In genomic region chr1:205319081-205320018, GRCh38 we compare ENCODE assay signal across 8 cellular contexts. TPM values are rescaled to one million over a fixed set of nuclear protein-coding genes. Genes with fewer than 3 reads are reported as not detected.
DNase-seq lines count a peak whose midpoint lies in the region; ATAC-seq lines count a peak whose summit lies in the region.

No MANE protein-coding gene starts in this region.

- H3K4me3 ChIP-seq in trophoblast cell (ENCODE audit: low read depth, low read length) = peak overlapping the region; percentile 10

- H3K27me3 ChIP-seq in trophoblast cell (ENCODE audit: insufficient read depth, low read length) = no peaks in the 10 kb centered on the region

- H3K9me3 Mint-ChIP-seq in activated T-cell treated with anti-CD3 and anti-CD28 coated beads, Interleukin-2, amount 50 U/mL, for 72 hours = no peaks in the 10 kb centered on the region

- peak overlapping the region; percentile 99 for H3K4me3 Mint-ChIP-seq in activated T-cell treated with anti-CD3 and anti-CD28 coated beads, Interleukin-2, amount 50 U/mL, for 72 hours

- peak overlapping the region; percentile 69 for H3K4me2 ChIP-seq in trophoblast cell (ENCODE audit: low read length)

- H3K4ac ChIP-seq in trophoblast cell (ENCODE audit: low read depth, low read length) = peak overlapping the region; percentile 94

- no peak overlapping the region for H2AFZ ChIP-seq in trophoblast cell (ENCODE audit: insufficient read depth, low read length, poor library complexity)

- peak; percentile 24 to 37 for ATAC-seq in activated T-cell treated with anti-CD3 and anti-CD28 coated beads, Interleukin-2, amount 50 U/mL, for 72 hours (replicated peaks in 1 of 2)
- ATAC-seq in HG02678 (IDR thresholded peaks at IDR 0.05; ENCODE audit: unreplicated experiment) = no peak
- ATAC-seq in GM19463 (IDR thresholded peaks at IDR 0.05; ENCODE audit: unreplicated experiment) = no peak

- H3K27ac ChIP-seq in trophoblast cell (ENCODE audit: low read depth, low read length) = peak overlapping the region; percentile 7

- peaks cover 17% of the 10 kb centered on the region for H3K79me1 ChIP-seq in trophoblast cell (ENCODE audit: low read length)

- H3K23ac ChIP-seq in trophoblast cell (ENCODE audit: low read length) = no peak overlapping the region

- no peak overlapping the region for H4K12ac ChIP-seq in trophoblast cell (ENCODE audit: low read depth, low read length)

- H2BK5ac ChIP-seq in trophoblast cell (ENCODE audit: low read depth, low read length, poor library complexity) = no peak overlapping the region

- peaks cover 13 to 14% of the 10 kb centered on the region in 2 experiments for H3K36me3 ChIP-seq in trophoblast cell (ENCODE audit: control insufficient read depth in 1 of 2, insufficient read depth in 2 of 2, low read length in 2 of 2)

- no peak overlapping the region for H4K8ac ChIP-seq in trophoblast cell (ENCODE audit: low read depth, low read length)

- no peak overlapping the region for H2BK12ac ChIP-seq in trophoblast cell (ENCODE audit: low read length)

- peak overlapping the region; percentile 0 for H3K9ac ChIP-seq in trophoblast cell (ENCODE audit: low read length)

- no CpG with 5 or more reads among the region's 6 CpGs for WGBS in trophoblast cell (ENCODE audit: extremely low coverage, insufficient coverage, insufficient read length)

- peaks cover 48% of the 10 kb centered on the region for H3K79me2 ChIP-seq in trophoblast cell (ENCODE audit: control insufficient read depth, insufficient read depth, low read length, poor library complexity)

- peak overlapping the region; percentile 79 for H3K27ac Mint-ChIP-seq in activated T-cell treated with anti-CD3 and anti-CD28 coated beads, Interleukin-2, amount 50 U/mL, for 72 hours

- no peaks in the 10 kb centered on the region for H3K9me3 ChIP-seq in trophoblast cell (ENCODE audit: insufficient read depth, low read depth, low read length)

- no peak overlapping the region for H3K18ac ChIP-seq in trophoblast cell (ENCODE audit: low read length)

- H4K91ac ChIP-seq in trophoblast cell (ENCODE audit: low read depth, low read length) = peak overlapping the region; percentile 64

- peak; percentile 50 for DNase-seq in GM03348 (ENCODE audit: low spot score)
- DNase-seq in NCI-H2107 (lab: John Stamatoyannopoulos, UW) = peak; percentile 86
- peak; percentile 22 to 31 for DNase-seq in activated T-cell treated with anti-CD3 and anti-CD28 coated beads, Interleukin-2, amount 50 U/mL, for 72 hours
- peak; percentile 78 for DNase-seq in glomerular visceral epithelial cell (ENCODE audit: extremely low spot score)
- peak in 1 of 2 donors; percentile 48 for DNase-seq in trophoblast cell
- no peak for DNase-seq in effector CD8-positive, alpha-beta T cell (lab: John Stamatoyannopoulos, UW)

- no peak overlapping the region for H2BK120ac ChIP-seq in trophoblast cell (ENCODE audit: insufficient read depth, low read length, poor library complexity)

- no peaks in the 10 kb centered on the region for H3K27me3 Mint-ChIP-seq in activated T-cell treated with anti-CD3 and anti-CD28 coated beads, Interleukin-2, amount 50 U/mL, for 72 hours (ENCODE audit: low read depth)

- peaks cover 4 to 8% of the 10 kb centered on the region in 2 donors for H3K36me3 Mint-ChIP-seq in activated T-cell treated with anti-CD3 and anti-CD28 coated beads, Interleukin-2, amount 50 U/mL, for 72 hours (ENCODE audit: insufficient read depth in 2 of 2)

- H2AK5ac ChIP-seq in trophoblast cell (ENCODE audit: low read length) = peak overlapping the region; percentile 15

- H3K14ac ChIP-seq in trophoblast cell (ENCODE audit: low read length) = peak overlapping the region; percentile 46

- H3K4me1 Mint-ChIP-seq in activated T-cell treated with anti-CD3 and anti-CD28 coated beads, Interleukin-2, amount 50 U/mL, for 72 hours (ENCODE audit: low read depth) = peaks cover 71% of the 10 kb centered on the region

- H3K4me1 ChIP-seq in trophoblast cell (ENCODE audit: control insufficient read depth in 1 of 2, insufficient read depth in 2 of 2, low read length in 2 of 2) = peaks cover 33 to 35% of the 10 kb centered on the region in 2 experiments

RNA-seq across cellular contexts. Expression of gene NUAK2, which starts 2.2 kb away (rescaled TPM):
- 1 to 10 TPM; 5.4 to 5.7 TPM for total RNA-seq in activated T-cell treated with anti-CD3 and anti-CD28 coated beads, Interleukin-2, amount 50 U/mL, for 72 hours
- 20.4 and 22.1 TPM in 2 replicates for polyA plus RNA-seq in trophoblast cell (2013)

RNA-seq across cellular contexts. Expression of gene KLHDC8A, which starts 37.4 kb away (rescaled TPM):
- not detected for total RNA-seq in activated T-cell treated with anti-CD3 and anti-CD28 coated beads, Interleukin-2, amount 50 U/mL, for 72 hours
- 3.6 TPM in 2 replicates for polyA plus RNA-seq in trophoblast cell (2013)

Comparison
In these comparisons a context has a peak if more than half of its experiments do, and no peak if none do; other contexts are left out.
1. ATAC-seq: peak in activated T-cell treated with anti-CD3 and anti-CD28 coated beads, Interleukin-2, amount 50 U/mL, for 72 hours (2 of 2); none in HG02678 (single experiment) and GM19463 (single experiment).